In the genomic region with DNA sequence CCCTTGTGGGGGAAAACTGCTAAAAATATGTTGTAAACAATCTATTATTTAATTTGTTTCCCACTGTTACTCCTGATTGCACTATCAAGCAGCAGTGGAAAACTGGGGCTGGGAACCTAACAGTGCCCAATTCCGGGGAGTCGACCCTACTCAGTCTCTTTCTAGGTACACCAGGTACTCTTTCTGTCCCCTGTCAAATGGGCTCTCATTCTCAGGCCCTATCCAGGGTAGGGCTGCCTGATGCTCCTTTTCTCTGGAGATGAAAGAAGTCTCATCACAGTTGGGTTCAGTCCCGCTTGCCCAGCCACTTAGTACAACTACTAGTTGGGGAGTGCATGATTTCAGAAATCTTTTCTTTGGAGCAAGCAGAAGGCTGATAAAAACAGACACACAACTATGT, we compare ENCODE assay signal across 33 cellular contexts. TPM values are rescaled to one million over a fixed set of nuclear protein-coding genes. Genes with fewer than 3 reads are reported as not detected.
"Had no signal": no experiment of that assay in that cellular context is flagged by ENCODE, and none has a peak within 500 bp of the region (broad histone marks: within the 10 kb centered on the region; RNA-seq: fewer than 3 reads in every experiment).

No MANE protein-coding gene starts in this region.

- H3K27me3 ChIP-seq: adrenal gland, ascending aorta, breast epithelium, cardiac muscle cell, esophagus squamous epithelium, gastroesophageal sphincter had no signal

- ATAC-seq: activated naive CD8-positive, alpha-beta T cell treated with anti-CD3 and anti-CD28 coated beads, Interleukin-2, amount 50 U/mL, for 24 hours; activated T-cell treated with anti-CD3 and anti-CD28 coated beads, Interleukin-2, amount 50 U/mL, for 72 hours; gastroesophageal sphincter; heart right ventricle; T-helper 17 cell had no signal

- H3K4me1 ChIP-seq: adrenal gland, ascending aorta, breast epithelium, esophagus squamous epithelium, gastroesophageal sphincter, heart right ventricle had no signal

- H3K4me3 ChIP-seq: adrenal gland, ascending aorta, breast epithelium, cardiac muscle cell, esophagus squamous epithelium, gastroesophageal sphincter, heart right ventricle had no signal

- H3K9me3 ChIP-seq: adrenal gland, ascending aorta, breast epithelium, esophagus squamous epithelium, gastroesophageal sphincter, heart right ventricle had no signal

- H3K36me3 ChIP-seq: adrenal gland, ascending aorta, breast epithelium, cardiac muscle cell, esophagus squamous epithelium, gastroesophageal sphincter, heart right ventricle had no signal

- H3K27ac ChIP-seq: adrenal gland, ascending aorta, breast epithelium, cardiac muscle cell, epithelial cell of prostate, esophagus squamous epithelium, gastroesophageal sphincter, heart right ventricle had no signal

- DNase-seq: activated CD4-positive, alpha-beta memory T cell treated with anti-CD3 and anti-CD28 coated beads, Interleukin-2, amount 10 ng/mL, durations not matched to agents 7 days and 5 days; activated CD4-positive, alpha-beta T cell treated with anti-CD3 and anti-CD28 coated beads for 1 hour; activated CD4-positive, alpha-beta T cell treated with anti-CD3 and anti-CD28 coated beads for 4 hours; activated CD4-positive, alpha-beta T cell treated with anti-CD3 and anti-CD28 coated beads, Interleukin-2, amount 10 ng/mL, durations not matched to agents 7 days and 5 days; activated CD4-positive, alpha-beta T cell treated with anti-CD3 and anti-CD28 coated beads, Interleukin-2, amount 50 U/mL, for 4 hours; activated CD8-positive, alpha-beta memory T cell treated with anti-CD3 and anti-CD28 coated beads, Interleukin-2, amount 50 U/mL, for 48 hours; activated gamma-delta T cell; activated naive CD4-positive, alpha-beta T cell treated with Interleukin-2 at 50 U/mL for 16 hours; activated naive CD8-positive, alpha-beta T cell treated with anti-CD3 and anti-CD28 coated beads for 36 hours; activated naive CD8-positive, alpha-beta T cell treated with anti-CD3 and anti-CD28 coated beads, Interleukin-2, amount 50 U/mL, for 24 hours; activated T-cell treated with anti-CD3 and anti-CD28 coated beads for 4 hours; activated T-cell treated with anti-CD3 and anti-CD28 coated beads, Interleukin-2, amount 50 U/mL, for 24 hours; activated T-cell treated with anti-CD3 and anti-CD28 coated beads, Interleukin-2, amount 50 U/mL, for 72 hours; adrenal gland; amygdala; cortex of kidney; dermis blood vessel endothelial cell; effector CD8-positive, alpha-beta T cell; esophagus squamous epithelium; foreskin melanocyte; heart right ventricle; T-helper 1 cell; T-helper 17 cell; T1000 had no signal

RNA-seq across cellular contexts. Expression of a gene that starts 52.0 kb away (rescaled TPM):
- total RNA-seq: activated CD4-positive, alpha-beta memory T cell treated with anti-CD3 and anti-CD28 coated beads, Interleukin-2, amount 10 ng/mL, durations not matched to agents 7 days and 5 days; activated CD4-positive, alpha-beta T cell treated with anti-CD3 and anti-CD28 coated beads, Interleukin-2, amount 10 ng/mL, durations not matched to agents 7 days and 5 days; activated naive CD8-positive, alpha-beta T cell treated with anti-CD3 and anti-CD28 coated beads for 36 hours; activated T-cell treated with anti-CD3 and anti-CD28 coated beads, Interleukin-2, amount 50 U/mL, for 72 hours; ascending aorta; breast epithelium; dermis blood vessel endothelial cell; endothelial cell of umbilical vein; esophagus squamous epithelium; glomerular endothelial cell; heart right ventricle; T-helper 17 cell had no signal
- polyA plus RNA-seq: endothelial cell of umbilical vein, esophagus, fibroblast of lung, heart right ventricle had no signal
